Comparison of ENCODE assay signal across 18 cellular contexts in the genomic region with DNA sequence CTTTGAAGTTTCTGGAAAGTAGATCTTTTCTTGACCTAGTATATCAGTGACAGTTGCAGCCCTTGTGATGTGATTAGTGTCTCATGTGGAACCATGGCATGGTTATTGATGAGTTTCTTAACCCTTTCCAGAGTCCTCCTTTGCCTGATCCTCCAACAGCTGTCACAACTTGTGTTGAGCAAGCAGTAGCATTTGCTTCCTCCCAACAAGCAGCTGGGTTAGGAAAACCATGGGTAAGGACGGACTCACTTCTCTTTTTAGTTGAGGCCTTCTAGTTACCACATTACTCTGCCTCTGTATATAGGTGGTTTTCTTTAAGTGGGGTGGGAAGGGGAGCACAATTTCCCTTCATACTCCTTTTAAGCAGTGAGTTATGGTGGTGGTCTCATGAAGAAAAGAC.
DNase-seq lines count a peak whose midpoint lies in the region; ATAC-seq, FAIRE-seq and TF ChIP-seq lines count a peak whose summit lies in the region.
"Had no signal": no experiment of that assay in that cellular context is flagged by ENCODE, and none has a peak within 500 bp of the region (broad histone marks: within the 10 kb centered on the region; RNA-seq: fewer than 3 reads in every experiment).

No MANE protein-coding gene starts in this region.

- H3K9me3 ChIP-seq in psoas muscle (no peaks in the 10 kb centered on the region), hepatocyte (ENCODE audit: low read depth) (no peaks in the 10 kb centered on the region)
- H3K9me3 ChIP-seq: esophagus muscularis mucosa, prostate gland had no signal

- H3K4me1 Mint-ChIP-seq in activated naive CD8-positive, alpha-beta T cell treated with anti-CD3 and anti-CD28 coated beads for 36 hours: peaks cover 69% of the 10 kb centered on the region

- peaks cover 22 to 88% of the 10 kb centered on the region in 2 donors for H3K36me3 ChIP-seq in psoas muscle (ENCODE audit: insufficient read depth in 1 of 2, low read depth in 1 of 2)
- H3K36me3 ChIP-seq in hepatocyte (replicated peaks; ENCODE audit: insufficient read depth, low read depth): no peaks in the 10 kb centered on the region

- no peaks in the 10 kb centered on the region for H3K9me2 ChIP-seq in hepatocyte (replicated peaks; ENCODE audit: insufficient read depth)

- H3K4me1 ChIP-seq in psoas muscle (no peaks in the 10 kb centered on the region), hepatocyte (ENCODE audit: insufficient read depth) (no peaks in the 10 kb centered on the region)
- H3K4me1 ChIP-seq: prostate gland had no signal

- no peak overlapping the region for H2AFZ ChIP-seq in hepatocyte

- DNase-seq in GM12891 (ENCODE audit: insufficient read length, low spot score) (no peak), 8988T (no peak), psoas muscle (no peak), hepatocyte (ENCODE audit: low spot score) (no peak), cerebellar cortex (ENCODE audit: low spot score) (no peak)
- no peak for DNase-seq in activated naive CD8-positive, alpha-beta T cell treated with anti-CD3 and anti-CD28 coated beads for 36 hours
- DNase-seq: activated CD4-positive, CD25-positive, alpha-beta regulatory T cell; activated gamma-delta T cell; CD8-positive, alpha-beta memory T cell; NCI-H1092; NCI-H524 treated with DMSO at 0.1 percent for 48 hours; stimulated activated CD4-positive, alpha-beta T cell treated with anti-CD3 and anti-CD28 coated beads, Interleukin-4, amount 100 ng/mL, for 24 hours had no signal

- intact Hi-C loops in psoas muscle (cut with DNase I): no loop called here

- TF ChIP-seq CTCF in psoas muscle (IDR thresholded peaks at IDR 0.05): no peak
- no peak for TF ChIP-seq CTCF in hepatocyte (IDR thresholded peaks at IDR 0.05; ENCODE audit: poor library complexity)

- TF ChIP-seq POLR2A in GM12891 (IDR thresholded peaks at IDR 0.05; ENCODE audit: low read depth, low read length): no peak

- H3K27me3 Mint-ChIP-seq in activated naive CD8-positive, alpha-beta T cell treated with anti-CD3 and anti-CD28 coated beads for 36 hours: no peaks in the 10 kb centered on the region
- H3K27me3 Mint-ChIP-seq: CD8-positive, alpha-beta memory T cell had no signal

- ATAC-seq in GM19463 (IDR thresholded peaks at IDR 0.05; ENCODE audit: unreplicated experiment) (peak; percentile 7), HG03342 (IDR thresholded peaks at IDR 0.05; ENCODE audit: unreplicated experiment) (peak; percentile 6), psoas muscle (no peak)

- no peaks in the 10 kb centered on the region for H3K79me2 ChIP-seq in hepatocyte

- H3K27ac Mint-ChIP-seq in activated naive CD8-positive, alpha-beta T cell treated with anti-CD3 and anti-CD28 coated beads for 36 hours: peak overlapping the region; percentile 92
- H3K27ac Mint-ChIP-seq: mesothelial cell of epicardium had no signal

- H3K27me3 ChIP-seq in psoas muscle (ENCODE audit: insufficient read depth in 3 of 3, low read length in 2 of 3) (no peaks in the 10 kb centered on the region), hepatocyte (no peaks in the 10 kb centered on the region)
- H3K27me3 ChIP-seq: esophagus muscularis mucosa had no signal

- H3K4me2 ChIP-seq in hepatocyte: no peak overlapping the region

- H4K20me1 ChIP-seq in hepatocyte (ENCODE audit: insufficient read depth, poor library complexity, severe bottlenecking): no peaks in the 10 kb centered on the region

- H3K9me3 Mint-ChIP-seq in activated naive CD8-positive, alpha-beta T cell treated with anti-CD3 and anti-CD28 coated beads for 36 hours: no peaks in the 10 kb centered on the region
- H3K9me3 Mint-ChIP-seq: CD8-positive, alpha-beta memory T cell; mesothelial cell of epicardium had no signal

- no peak for FAIRE-seq in GM12891 (lab: Jason Lieb, UNC)

- no peak overlapping the region for H3K4me3 Mint-ChIP-seq in activated naive CD8-positive, alpha-beta T cell treated with anti-CD3 and anti-CD28 coated beads for 36 hours
- H3K4me3 Mint-ChIP-seq: CD8-positive, alpha-beta memory T cell; mesothelial cell of epicardium had no signal

- H3K27ac ChIP-seq in psoas muscle: no peak overlapping the region
- no peak overlapping the region for H3K27ac ChIP-seq in hepatocyte
- H3K27ac ChIP-seq: esophagus muscularis mucosa, prostate gland, SK-N-MC had no signal

- no peak overlapping the region for H3K4me3 ChIP-seq in psoas muscle
- no peak overlapping the region for H3K4me3 ChIP-seq in hepatocyte
- H3K4me3 ChIP-seq: esophagus muscularis mucosa, prostate gland, SK-N-MC had no signal

- peaks cover 79% of the 10 kb centered on the region for H3K36me3 Mint-ChIP-seq in activated naive CD8-positive, alpha-beta T cell treated with anti-CD3 and anti-CD28 coated beads for 36 hours

- WGBS in psoas muscle, 3 donors: 82 to 88% (median 87%) methylated on average over 1 of the region's 1 CpG
- 100% methylated on average over 1 of the region's 1 CpG for WGBS in hepatocyte (ENCODE audit: low lambda C conversion rate, missing lambda C conversion rate)

TF ChIP-seq in GM12891, 5 proteins besides CTCF, POLR2A, EP300 and RAD21:
- TF ChIP-seq TAF1 (IDR thresholded peaks at IDR 0.05; ENCODE audit: low read depth, low read length): no peak
- no peak for TF ChIP-seq POU2F2 (IDR thresholded peaks at IDR 0.05; ENCODE audit: low read depth, low read length)
- TF ChIP-seq SPI1 (IDR thresholded peaks at IDR 0.05; ENCODE audit: low read depth, low read length): peak; percentile 77
- TF ChIP-seq PAX5 (IDR thresholded peaks at IDR 0.05; ENCODE audit: insufficient read depth, low read length, severe bottlenecking): no peak
- no peak for TF ChIP-seq POLR2AphosphoS5 (IDR thresholded peaks at IDR 0.05; ENCODE audit: low read depth, low read length)

Comparison
In these comparisons a context has a peak if more than half of its experiments do, and no peak if none do; other contexts are left out.
1. ATAC-seq: peak in GM19463 (single experiment) and HG03342 (single experiment); none in psoas muscle (0 of 4).